Comparison of ENCODE assay signal across 3 cellular contexts in genomic region chr7:111210043-111210442, GRCh38.
TF ChIP-seq lines count a peak whose summit lies in the region.

No MANE protein-coding gene starts in this region.

TF ChIP-seq in HepG2, 621 proteins besides CTCF, POLR2A, EP300 and RAD21:
- TF ChIP-seq SCMH1 (CRISPR knock-in tag; IDR thresholded peaks at IDR 0.05; ENCODE audit: borderline replicate concordance) (no peak), MAFF (IDR thresholded peaks at IDR 0.05; ENCODE audit: low read depth, low read length) (peak; percentile 76), ZNF101 (CRISPR knock-in tag; IDR thresholded peaks at IDR 0.05; ENCODE audit: borderline replicate concordance, low read depth) (no peak), RFX5 (IDR thresholded peaks at IDR 0.05; ENCODE audit: low read depth, low read length) (no peak), MAFK (conservative IDR thresholded peaks at IDR 0.05 in 1 of 2, IDR thresholded peaks at IDR 0.05 in 1 of 2; ENCODE audit: low read length in 2 of 2) (peak; percentile 64 to 69)
TF ChIP-seq in HepG2: peak in this region for 2.

TF ChIP-seq in A549, 52 proteins besides CTCF, POLR2A, EP300 and RAD21:
- TF ChIP-seq EHMT2 (IDR thresholded peaks at IDR 0.05; ENCODE audit: low read depth) (no peak), MAFK (IDR thresholded peaks at IDR 0.05; ENCODE audit: partially characterized antibody) (peak; percentile 71)

TF ChIP-seq in IMR-90, 13 proteins besides CTCF, POLR2A, EP300 and RAD21:
- TF ChIP-seq MAFK (IDR thresholded peaks at IDR 0.05; ENCODE audit: low read depth, low read length) (peak; percentile 55), NFE2L2 (IDR thresholded peaks at IDR 0.05; ENCODE audit: low read depth, low read length) (no peak), CHD1 (IDR thresholded peaks at IDR 0.05; ENCODE audit: low read depth, low read length) (no peak), RFX5 (IDR thresholded peaks at IDR 0.05; ENCODE audit: low read depth, low read length) (no peak)
TF ChIP-seq in IMR-90: peak in this region for 1.
